Comparison of ENCODE assay signal across 20 cellular contexts in the genomic region with DNA sequence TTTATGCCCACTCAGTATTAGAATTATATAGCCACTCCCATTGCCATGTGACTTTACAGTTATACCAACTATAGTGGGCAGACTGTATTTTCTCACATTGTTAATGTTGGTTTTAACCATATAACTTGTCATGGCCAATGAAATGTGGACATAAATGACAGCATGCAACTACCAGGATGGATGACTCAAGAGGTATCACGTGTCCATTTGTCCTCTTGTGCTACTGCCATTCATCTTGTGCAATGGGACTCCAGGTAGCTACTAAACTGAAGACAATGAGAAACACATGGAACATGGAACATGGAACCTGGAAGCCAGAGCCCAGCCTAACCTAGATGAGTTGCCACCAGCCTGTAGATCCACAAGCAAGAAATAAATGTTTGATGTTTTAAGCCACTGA.
A peak's percentile ranks its signal among the peaks of the same experiment; 100 is the strongest.
DNase-seq lines count a peak whose midpoint lies in the region; TF ChIP-seq lines count a peak whose summit lies in the region.
"Had no signal": no experiment of that assay in that cellular context is flagged by ENCODE, and none has a peak within 500 bp of the region (broad histone marks: within the 10 kb centered on the region; RNA-seq: fewer than 3 reads in every experiment).

No MANE protein-coding gene starts in this region.

- no peak for TF ChIP-seq CTCF in MCF 10A (IDR thresholded peaks at IDR 0.05; ENCODE audit: unreplicated experiment)
- TF ChIP-seq CTCF in mammary epithelial cell (conservative IDR thresholded peaks at IDR 0.05 in 1 of 2, IDR thresholded peaks at IDR 0.05 in 1 of 2; ENCODE audit: extremely low read depth in 1 of 2, insufficient read depth in 1 of 2, low read depth in 1 of 2, low read length in 2 of 2), result no peak
- TF ChIP-seq CTCF in epithelial cell of esophagus (IDR thresholded peaks at IDR 0.05; ENCODE audit: insufficient read depth, low read depth, low read length, missing control alignments), result no peak
- TF ChIP-seq CTCF in dorsolateral prefrontal cortex (IDR thresholded peaks at IDR 0.05 in 54 of 56, conservative IDR thresholded peaks at IDR 0.05 in 2 of 56; ENCODE audit: low read depth in 1 of 56, partially characterized antibody in 56 of 56), result no peak
- TF ChIP-seq CTCF in smooth muscle cell (IDR thresholded peaks at IDR 0.05; ENCODE audit: borderline replicate concordance, insufficient read depth, poor library complexity, severe bottlenecking), result no peak

- H3K36me3 Mint-ChIP-seq in MCF 10A (ENCODE audit: insufficient read depth, unreplicated experiment), result no peaks in the 10 kb centered on the region
- H3K36me3 Mint-ChIP-seq: CD4-positive, CD25-positive, alpha-beta regulatory T cell had no signal

- no peak overlapping the region for H2AFZ ChIP-seq in mammary epithelial cell (ENCODE audit: low read depth, low read length)
- H2AFZ ChIP-seq in smooth muscle cell (ENCODE audit: low read depth), result no peak overlapping the region
- H2AFZ ChIP-seq: GM23248 had no signal

- H3K79me2 ChIP-seq in mammary epithelial cell (ENCODE audit: insufficient read depth, low read length), result no peaks in the 10 kb centered on the region
- H3K79me2 ChIP-seq in smooth muscle cell (ENCODE audit: low read depth), result no peaks in the 10 kb centered on the region

- no peaks in the 10 kb centered on the region for H3K4me1 ChIP-seq in mammary epithelial cell (ENCODE audit: insufficient read depth, low read length)
- H3K4me1 ChIP-seq in smooth muscle cell (ENCODE audit: low read depth), result no peaks in the 10 kb centered on the region
- H3K4me1 ChIP-seq: BE2C had no signal

- dilution Hi-C loops in mammary epithelial cell (cut with HindIII; ENCODE audit: low sequenced_read_pairs), result no loop called here

- H3K4me3 ChIP-seq in mammary epithelial cell (replicated peaks in 1 of 3; ENCODE audit: insufficient read depth in 1 of 3, low read depth in 2 of 3, low read length in 3 of 3) (no peak overlapping the region), epithelial cell of esophagus (ENCODE audit: low read length) (no peak overlapping the region), dorsolateral prefrontal cortex (no peak overlapping the region), smooth muscle cell (no peak overlapping the region)
- H3K4me3 ChIP-seq: GM23248 had no signal

- no peaks in the 10 kb centered on the region for H3K4me1 Mint-ChIP-seq in MCF 10A (ENCODE audit: insufficient read depth, unreplicated experiment)
- H3K4me1 Mint-ChIP-seq: CD4-positive, CD25-positive, alpha-beta regulatory T cell; CD8-positive, alpha-beta memory T cell had no signal

- no peak overlapping the region for H3K4me3 Mint-ChIP-seq in MCF 10A (ENCODE audit: unreplicated experiment)
- H3K4me3 Mint-ChIP-seq: CD4-positive, CD25-positive, alpha-beta regulatory T cell; CD8-positive, alpha-beta memory T cell had no signal

- H3K27me3 Mint-ChIP-seq in MCF 10A (ENCODE audit: insufficient read depth, unreplicated experiment), result no peaks in the 10 kb centered on the region
- H3K27me3 Mint-ChIP-seq: CD8-positive, alpha-beta memory T cell had no signal

- BruUV-seq in MCF 10A (replicated peaks; lab: Mats Ljungman, UMichigan), result no TSS peak
- BruUV-seq in mammary epithelial cell (replicated peaks; lab: Mats Ljungman, UMichigan), result no TSS peak

- H3F3A ChIP-seq in smooth muscle cell (ENCODE audit: low read depth), result no peaks in the 10 kb centered on the region

- in situ Hi-C loops in mammary epithelial cell (cut with MboI; ENCODE audit: low sequenced_read_pairs in 2 of 2), result no loop called here

- H3K9ac ChIP-seq in mammary epithelial cell (ENCODE audit: insufficient read depth, low read length), result no peak overlapping the region
- no peak overlapping the region for H3K9ac ChIP-seq in smooth muscle cell (ENCODE audit: low read depth)
- H3K9ac ChIP-seq: GM23248 had no signal

- WGBS in mammary epithelial cell (ENCODE audit: low coverage, missing lambda C conversion rate), result 0% methylated on average over 1 of the region's 1 CpG
- WGBS in smooth muscle cell (ENCODE audit: low lambda C conversion rate), result 79% methylated on average over 1 of the region's 1 CpG

- intact Hi-C loops in MCF 10A (cut with micrococcal nuclease) (no loop called here), mammary epithelial cell (cut with micrococcal nuclease) (no loop called here), dorsolateral prefrontal cortex (cut with DNase I) (no loop called here)

- no peaks in the 10 kb centered on the region for H3K9me3 Mint-ChIP-seq in MCF 10A (ENCODE audit: unreplicated experiment)

- TF ChIP-seq EP300 in Ishikawa (IDR thresholded peaks at IDR 0.05; ENCODE audit: borderline replicate concordance), result no peak

- no peak overlapping the region for H3K27ac Mint-ChIP-seq in MCF 10A (ENCODE audit: low read depth, unreplicated experiment)
- H3K27ac Mint-ChIP-seq: CD4-positive, CD25-positive, alpha-beta regulatory T cell; CD8-positive, alpha-beta memory T cell had no signal

- H3K27me3 ChIP-seq in mammary epithelial cell (ENCODE audit: insufficient read depth, low read length), result no peaks in the 10 kb centered on the region
- no peaks in the 10 kb centered on the region for H3K27me3 ChIP-seq in dorsolateral prefrontal cortex
- no peaks in the 10 kb centered on the region for H3K27me3 ChIP-seq in smooth muscle cell (ENCODE audit: low read depth)
- H3K27me3 ChIP-seq: BE2C had no signal

- H3K27ac ChIP-seq in mammary epithelial cell (ENCODE audit: insufficient read depth, low read depth, low read length), result no peak overlapping the region
- no peak overlapping the region for H3K27ac ChIP-seq in dorsolateral prefrontal cortex
- H3K27ac ChIP-seq in smooth muscle cell (ENCODE audit: low read depth), result no peak overlapping the region
- H3K27ac ChIP-seq: GM23248 had no signal

- CTCF ChIA-PET in MCF 10A (lab: Yijun Ruan, JAX) (interaction anchor here (0.6 to 0.7 kb wide), 2 partner anchors 210 to 327 kb away, joined by 3 read pairs; no protein-coding TSS in a partner anchor), mammary epithelial cell (lab: Charles Lee; ENCODE audit: low non-redundant PET) (no interaction called here)

- TF ChIP-seq RAD21 in Ishikawa (IDR thresholded peaks at IDR 0.05; ENCODE audit: low read depth), result no peak

- H4K20me1 ChIP-seq in mammary epithelial cell (ENCODE audit: insufficient read depth, low read length) (no peaks in the 10 kb centered on the region), smooth muscle cell (ENCODE audit: low read depth) (no peaks in the 10 kb centered on the region)

- H3K36me3 ChIP-seq in mammary epithelial cell (ENCODE audit: insufficient read depth, low read length), result no peaks in the 10 kb centered on the region
- no peaks in the 10 kb centered on the region for H3K36me3 ChIP-seq in smooth muscle cell (ENCODE audit: low read depth)
- H3K36me3 ChIP-seq: BE2C had no signal

- DNase-seq in MCF 10A (ENCODE audit: unreplicated experiment) (peak; percentile 58), mammary epithelial cell (no peak), SW480 (ENCODE audit: low spot score) (peak; percentile 18), epithelial cell of esophagus (ENCODE audit: low read depth) (peak; percentile 51), dorsolateral prefrontal cortex (no peak), smooth muscle cell (lab: John Stamatoyannopoulos, UW; ENCODE audit: unreplicated experiment) (no peak), epidermal melanocyte (ENCODE audit: insufficient read length, low spot score) (no peak)
- DNase-seq: ACHN; BE2C; C1 segment of cervical spinal cord; CD4-positive, CD25-positive, alpha-beta regulatory T cell; CD8-positive, alpha-beta memory T cell; COR-L47; DMS 273 treated with DMSO at 0.1 percent for 48 hours; DMS79; GDM1; GM23248; HCEC 1CT; IMR-90 had no signal

- H3K9me3 ChIP-seq in mammary epithelial cell (replicated peaks; ENCODE audit: insufficient read depth, low read length) (no peaks in the 10 kb centered on the region), smooth muscle cell (replicated peaks; ENCODE audit: low read depth) (no peaks in the 10 kb centered on the region)
- H3K9me3 ChIP-seq: BE2C had no signal

- H3K4me2 ChIP-seq in mammary epithelial cell (ENCODE audit: insufficient read depth, low read depth, low read length), result no peak overlapping the region
- no peak overlapping the region for H3K4me2 ChIP-seq in smooth muscle cell

- POLR2A ChIA-PET in MCF 10A (lab: Yijun Ruan, JAX), result interaction anchor here (0.7 to 1.2 kb wide), 4 partner anchors 12 to 1058 kb away, joined by 3 to 10 read pairs (median 4); partner anchors contain the start of gene RAP2A

TF ChIP-seq in Ishikawa, 13 proteins besides CTCF, POLR2A, EP300 and RAD21 (continues in another document):
- no peak for TF ChIP-seq REST (IDR thresholded peaks at IDR 0.05; ENCODE audit: low read depth)
- no peak for TF ChIP-seq NFIC (IDR thresholded peaks at IDR 0.05)
- no peak for TF ChIP-seq FOXM1 (IDR thresholded peaks at IDR 0.05; ENCODE audit: borderline replicate concordance, low read depth)
- no peak for TF ChIP-seq TEAD4 (IDR thresholded peaks at IDR 0.05)
- TF ChIP-seq CREB1 (IDR thresholded peaks at IDR 0.05; ENCODE audit: low read depth), result no peak

Comparison
In these comparisons a context has a peak if more than half of its experiments do, and no peak if none do; other contexts are left out.
1. DNase-seq: peak in MCF 10A (single experiment), SW480 (single experiment) and epithelial cell of esophagus (single experiment); none in mammary epithelial cell (single experiment), dorsolateral prefrontal cortex (0 of 10), smooth muscle cell (single experiment) and epidermal melanocyte (single experiment).